ENCODE assay signal across 9 cellular contexts in the genomic region with DNA sequence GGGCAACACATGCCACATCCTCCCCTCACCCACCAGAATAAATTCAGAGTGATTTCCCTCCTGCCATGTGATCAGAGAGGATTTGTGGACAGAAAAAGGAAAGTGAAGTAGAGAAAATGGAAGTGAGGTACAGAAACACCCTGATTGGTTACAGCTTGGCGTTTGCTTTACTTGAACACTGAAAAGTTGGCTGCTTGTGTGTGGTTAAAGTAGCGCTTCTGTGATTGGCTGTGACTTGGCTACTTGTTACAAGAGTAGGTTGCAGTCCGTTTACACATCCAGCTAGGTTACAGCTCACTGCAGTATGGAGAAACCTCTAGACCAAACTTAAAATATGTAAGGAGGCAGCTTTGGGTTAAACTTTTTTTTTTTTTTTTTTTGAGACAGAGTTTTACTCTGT.
DNase-seq lines count a peak whose midpoint lies in the region; ATAC-seq and TF ChIP-seq lines count a peak whose summit lies in the region.
"Had no signal": no experiment of that assay in that cellular context is flagged by ENCODE, and none has a peak within 500 bp of the region (broad histone marks: within the 10 kb centered on the region; RNA-seq: fewer than 3 reads in every experiment).

No MANE protein-coding gene starts in this region.

- peaks cover 0 to 12% (median 0%) of the 10 kb centered on the region in 4 donors for H3K4me1 ChIP-seq in tibial nerve

- no peak overlapping the region for H3K27ac ChIP-seq in tibial nerve
- H3K27ac ChIP-seq: SJSA1 had no signal

- H3K4me3 ChIP-seq in tibial nerve, result no peak overlapping the region
- H3K4me3 ChIP-seq: SJSA1 had no signal

- no peaks in the 10 kb centered on the region for H3K9me3 ChIP-seq in tibial nerve
- H3K9me3 ChIP-seq: SJSA1 had no signal

- no peaks in the 10 kb centered on the region for H3K27me3 ChIP-seq in tibial nerve
- H3K27me3 ChIP-seq: SJSA1 had no signal

- ATAC-seq in GM18520 (IDR thresholded peaks at IDR 0.05; ENCODE audit: unreplicated experiment) (peak; percentile 62), GM21576 (IDR thresholded peaks at IDR 0.05; ENCODE audit: unreplicated experiment) (peak; percentile 60), HG03342 (IDR thresholded peaks at IDR 0.05; ENCODE audit: unreplicated experiment) (peak; percentile 48)

- no peak for TF ChIP-seq CTCF in tibial nerve (IDR thresholded peaks at IDR 0.05)

- TF ChIP-seq EP300 in tibial nerve (IDR thresholded peaks at IDR 0.05), result no peak

- WGBS in tibial nerve, 2 donors, result 88 to 91% methylated on average over 3 of the region's 3 CpGs

- DNase-seq in germinal center (ENCODE audit: low spot score) (peak; percentile 36), GF-D8 (lab: John Stamatoyannopoulos, UW) (no peak), NCI-H69 (lab: John Stamatoyannopoulos, UW) (no peak), tibial nerve (ENCODE audit: low spot score in 2 of 2) (no peak), putamen (ENCODE audit: low spot score) (no peak)

- no peak for TF ChIP-seq POLR2A in tibial nerve (IDR thresholded peaks at IDR 0.05)

- H3K36me3 ChIP-seq in tibial nerve, result no peaks in the 10 kb centered on the region
- H3K36me3 ChIP-seq: SJSA1 had no signal
